Comparison of ENCODE assay signal across 8 cellular contexts in genomic region chr10:49538381-49539319, GRCh38. TPM values are rescaled to one million over a fixed set of nuclear protein-coding genes. Genes with fewer than 3 reads are reported as not detected.
DNase-seq lines count a peak whose midpoint lies in the region; ATAC-seq and TF ChIP-seq lines count a peak whose summit lies in the region.

Gene ERCC6, minus strand, starts transcription at chr10:49539121.

- H3K9me3 ChIP-seq in heart right ventricle: no peaks in the 10 kb centered on the region

- peak; percentile 72 for ATAC-seq in HG02870 (IDR thresholded peaks at IDR 0.05; ENCODE audit: unreplicated experiment)
- peak; percentile 97 to 100 (median 98) for ATAC-seq in heart right ventricle

- H3K27me3 ChIP-seq in heart right ventricle: no peaks in the 10 kb centered on the region

- H3K27ac ChIP-seq in heart right ventricle: peak within 1 kb of the TSS; percentile 62 to 96 (median 91)

- in situ Hi-C loops in GM13977 (cut with MboI; ENCODE audit: low pct_unique_long_range_greater_than_20kb, low sequenced_read_pairs, unreplicated experiment): no loop called here

- peak within 1 kb of the TSS; percentile 97 for H3K27ac Mint-ChIP-seq in type B pancreatic cell

- peak within 1 kb of the TSS; percentile 94 for H3K4me3 Mint-ChIP-seq in type B pancreatic cell

- peaks cover 24% of the 10 kb centered on the region for H3K4me1 Mint-ChIP-seq in type B pancreatic cell (ENCODE audit: unreplicated experiment)

- intact Hi-C loops in heart right ventricle (cut with DNase I): no loop called here
- intact Hi-C loops in posterior cingulate gyrus (cut with DNase I): no loop called here

- H3K9me3 Mint-ChIP-seq in type B pancreatic cell: peaks cover 5% of the 10 kb centered on the region

- peak within 1 kb of the TSS; percentile 51 to 94 (median 83) for H3K4me3 ChIP-seq in heart right ventricle

- DNase-seq in GM13977 (ENCODE audit: low spot score) (peak; percentile 98), NCI-H146 (lab: John Stamatoyannopoulos, UW) (peak; percentile 97), T-helper 1 cell (peak; percentile 93 to 97 (median 94)), amniotic epithelial cell (ENCODE audit: low read depth) (peak; percentile 96), heart right ventricle (peak; percentile 97 to 98), posterior cingulate gyrus (peak; percentile 96 to 99 (median 98)), type B pancreatic cell (ENCODE audit: extremely low spot score, unreplicated experiment) (peak; percentile 98)

- H3K36me3 ChIP-seq in heart right ventricle: no peaks in the 10 kb centered on the region

- peaks cover 13% of the 10 kb centered on the region for H3K36me3 Mint-ChIP-seq in type B pancreatic cell

- peaks cover 16% of the 10 kb centered on the region for H3K27me3 Mint-ChIP-seq in type B pancreatic cell

- 1% methylated on average over 75 of the region's 75 CpGs for WGBS in heart right ventricle, 2 donors

- TF ChIP-seq CTCF in GM13977 (IDR thresholded peaks at IDR 0.05; ENCODE audit: extremely low read depth, insufficient read depth, missing control alignments) (no peak), heart right ventricle (IDR thresholded peaks at IDR 0.05) (peak in 3 of 9 donors; percentile 12 to 34 (median 23)), type B pancreatic cell (conservative IDR thresholded peaks at IDR 0.05) (peak; percentile 32)

- peaks cover 0 to 53% (median 41%) of the 10 kb centered on the region in 9 donors for H3K4me1 ChIP-seq in heart right ventricle

RNA-seq across cellular contexts. Expression of gene ERCC6, which starts in this region (rescaled TPM):
- 10 to 100 TPM; 12.8 to 32.4 (median 22.6) TPM for total RNA-seq in heart right ventricle
- 1 to 10 TPM; 1.9 to 4.8 TPM for polyA plus RNA-seq in heart right ventricle
- 28.5 and 36.9 TPM in 2 replicates for total RNA-seq in type B pancreatic cell (ENCODE audit: low replicate concordance)

Comparison
In these comparisons a context has a peak if more than half of its experiments do, and no peak if none do; other contexts are left out.
1. Peak in every context shown above with its lines: DNase-seq, ATAC-seq, H3K4me3 ChIP-seq and H3K27ac ChIP-seq.